Comparison of ENCODE assay signal across 8 cellular contexts in genomic region chr7:105589221-105590077, GRCh38. TPM values are rescaled to one million over a fixed set of nuclear protein-coding genes. Genes with fewer than 3 reads are reported as not detected.
A peak's percentile ranks its signal among the peaks of the same experiment; 100 is the strongest.
DNase-seq lines count a peak whose midpoint lies in the region; ATAC-seq and TF ChIP-seq lines count a peak whose summit lies in the region.

No MANE protein-coding gene starts in this region.

- H3K27me3 ChIP-seq in OCI-LY1 (ENCODE audit: insufficient read depth, low read length) (no peaks in the 10 kb centered on the region), uterus (no peaks in the 10 kb centered on the region)

- peaks cover 50% of the 10 kb centered on the region for H3K4me1 ChIP-seq in OCI-LY1 (ENCODE audit: insufficient read depth, low read length, severe bottlenecking)
- no peaks in the 10 kb centered on the region for H3K4me1 ChIP-seq in uterus

- intact Hi-C loops in uterus (cut with DNase I; ENCODE audit: low total_unique reads) = no loop called here

- peak; percentile 87 for ATAC-seq in GM21529 (IDR thresholded peaks at IDR 0.05; ENCODE audit: unreplicated experiment)

- H3K4me2 ChIP-seq in OCI-LY1 (ENCODE audit: low read length) = no peak overlapping the region

- no peak overlapping the region for H3K4me3 ChIP-seq in OCI-LY1 (ENCODE audit: low read depth, low read length, poor library complexity, severe bottlenecking)
- no peak overlapping the region for H3K4me3 ChIP-seq in fibroblast of the aortic adventitia (ENCODE audit: low read depth, low read length)
- H3K4me3 ChIP-seq in uterus = no peak overlapping the region

- no peak overlapping the region for H3K9ac ChIP-seq in OCI-LY1 (ENCODE audit: low read length)

- H3F3A ChIP-seq in OCI-LY1 (ENCODE audit: insufficient read depth, low read length) = no peaks in the 10 kb centered on the region

- H4K20me1 ChIP-seq in OCI-LY1 (ENCODE audit: insufficient read depth, low read length) = no peaks in the 10 kb centered on the region

- H3K27ac ChIP-seq in OCI-LY1 (ENCODE audit: low read depth, low read length, poor library complexity, severe bottlenecking) (no peak overlapping the region), uterus (no peak overlapping the region)

- no peaks in the 10 kb centered on the region for H3K9me2 ChIP-seq in OCI-LY1 (ENCODE audit: low read depth, low read length)

- TF ChIP-seq CTCF in OCI-LY1 (IDR thresholded peaks at IDR 0.05; ENCODE audit: low read length) = peak; percentile 98
- TF ChIP-seq CTCF in fibroblast of the aortic adventitia (IDR thresholded peaks at IDR 0.05; ENCODE audit: insufficient read depth, low read length) = peak; percentile 70
- peak in 3 of 4 experiments; percentile 35 to 43 (median 37) for TF ChIP-seq CTCF in uterus (IDR thresholded peaks at IDR 0.05)

- H3K36me3 ChIP-seq in OCI-LY1 (ENCODE audit: insufficient read depth, low read length) (no peaks in the 10 kb centered on the region), uterus (no peaks in the 10 kb centered on the region)

- peak; percentile 82 for DNase-seq in EL
- DNase-seq in HuH-7 (ENCODE audit: low spot score) = peak; percentile 74
- peak; percentile 36 for DNase-seq in activated T-cell treated with anti-CD3 and anti-CD28 coated beads, Interleukin-2, amount 50 U/mL, for 1 hour
- peak; percentile 81 for DNase-seq in fibroblast of the aortic adventitia (ENCODE audit: low read depth)
- peak; percentile 32 for DNase-seq in non-pigmented ciliary epithelial cell (ENCODE audit: low read depth)
- DNase-seq in uterus = peak in 1 of 2 donors; percentile 27

- TF ChIP-seq POLR2A in uterus (IDR thresholded peaks at IDR 0.05) = no peak

- H3K9me3 ChIP-seq in OCI-LY1 (ENCODE audit: low read length) (no peaks in the 10 kb centered on the region), uterus (no peaks in the 10 kb centered on the region)

- H2AFZ ChIP-seq in OCI-LY1 (ENCODE audit: low read length) = no peak overlapping the region

- no peaks in the 10 kb centered on the region for H3K79me2 ChIP-seq in OCI-LY1 (ENCODE audit: insufficient read depth, low read length)

RNA-seq across cellular contexts. Expression of gene EFCAB10, which starts 8.2 kb away (rescaled TPM):
- not detected in 2 replicates for total RNA-seq in fibroblast of the aortic adventitia (ENCODE audit: low replicate concordance)
- total RNA-seq in uterus = 1 to 10 TPM in 1 of 4 donors, not detected in 3; 2.6 TPM

RNA-seq across cellular contexts. Expression of gene RINT1, which starts 57.4 kb away (rescaled TPM):
- total RNA-seq in fibroblast of the aortic adventitia (ENCODE audit: low replicate concordance) (10.2 and 18.1 TPM in 2 replicates), uterus (10 to 100 TPM; 17.1 to 28.9 (median 18.7) TPM)

Comparison
In these comparisons a context has a peak if more than half of its experiments do, and no peak if none do; other contexts are left out.
1. CTCF ChIP-seq: peak in every context shown above with its lines; median percentile 98 in OCI-LY1; 70 in fibroblast of the aortic adventitia; 37 in uterus.